In the genomic region with DNA sequence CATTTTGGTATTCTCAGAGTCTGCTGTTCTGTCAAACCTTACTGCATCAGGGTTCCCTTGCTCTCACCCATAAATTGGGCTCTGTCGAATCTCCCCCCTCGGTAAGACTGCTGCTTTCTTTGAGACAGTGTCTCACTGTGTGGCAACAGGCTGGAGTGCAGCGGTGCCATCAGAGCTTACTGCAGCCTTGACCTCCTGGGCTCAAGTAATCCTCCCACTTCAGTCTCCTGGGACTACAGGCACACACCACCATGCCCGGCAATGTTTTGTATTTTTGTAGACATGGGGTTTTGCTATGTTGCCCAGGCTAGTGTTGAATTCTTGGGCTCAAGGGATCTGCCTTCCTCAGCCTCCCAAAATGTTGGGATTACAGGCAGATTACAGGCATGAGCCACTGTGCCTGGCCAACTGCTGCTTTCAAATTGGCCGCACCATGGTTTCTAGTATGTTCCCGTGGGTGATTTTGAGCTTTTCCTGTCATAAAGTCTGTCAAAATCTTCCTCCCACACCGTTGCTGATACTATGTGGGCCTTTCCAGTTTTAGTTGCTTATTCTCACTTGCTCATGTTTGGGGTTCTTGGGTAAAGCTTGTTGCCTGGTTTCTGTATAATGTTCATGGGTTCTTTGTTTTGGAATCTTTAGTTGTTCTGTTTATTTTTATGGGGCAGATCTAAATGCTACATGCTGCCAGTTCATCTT, we compare ENCODE assay signal across 1 cellular context.
TF ChIP-seq lines count a peak whose summit lies in the region.

No MANE protein-coding gene starts in this region.

TF ChIP-seq in GM12878, 131 proteins besides CTCF, POLR2A, EP300 and RAD21:
- TF ChIP-seq POLR2AphosphoS5 (IDR thresholded peaks at IDR 0.05; ENCODE audit: low read length) (peak; percentile 27; the same call in 1 of the 2 replicates), KAT2A (conservative IDR thresholded peaks at IDR 0.05; ENCODE audit: control insufficient read depth, low read depth, low read length) (no peak), MEF2B (IDR thresholded peaks at IDR 0.05; ENCODE audit: partially characterized antibody, poor library complexity, severe bottlenecking) (peak; percentile 82), NR2F1 (conservative IDR thresholded peaks at IDR 0.05) (peak; percentile 55), ZSCAN29 (IDR thresholded peaks at IDR 0.05) (no peak), IKZF1 (conservative IDR thresholded peaks at IDR 0.05) (peak; percentile 35), DPF2 (IDR thresholded peaks at IDR 0.05) (0 out of 2 replicates have a peak, but pooled peaks have one; percentile 11), FOXK2 (IDR thresholded peaks at IDR 0.05) (no peak)
